Comparison of ENCODE assay signal across 1 cellular context in the genomic region with DNA sequence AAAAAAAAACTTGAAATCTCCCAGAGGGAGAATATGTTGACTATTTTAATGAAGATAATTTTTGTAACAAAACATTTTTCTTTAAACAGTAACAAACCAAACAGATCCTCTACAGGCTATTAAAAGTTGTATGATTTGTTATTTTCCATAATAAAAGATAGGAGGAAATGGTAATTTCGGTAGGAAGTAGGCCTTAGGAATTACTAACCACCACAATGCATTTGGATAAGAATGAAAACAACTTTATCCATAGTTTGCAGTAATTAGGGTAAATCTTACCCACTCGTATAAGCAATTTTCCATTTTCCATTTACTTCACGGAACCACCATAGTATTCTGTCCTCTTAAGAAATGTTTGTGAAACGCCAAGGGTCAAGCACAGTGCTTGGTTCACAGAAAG.
TF ChIP-seq lines count a peak whose summit lies in the region.

No MANE protein-coding gene starts in this region.

TF ChIP-seq in H1, 55 proteins besides CTCF, POLR2A, EP300 and RAD21:
- TF ChIP-seq TEAD4 (IDR thresholded peaks at IDR 0.05; ENCODE audit: low read depth, low read length) (no peak), TCF12 (IDR thresholded peaks at IDR 0.05; ENCODE audit: low read depth, low read length) (no peak), CHD2 (IDR thresholded peaks at IDR 0.05; ENCODE audit: low read length) (no peak), SUZ12 (IDR thresholded peaks at IDR 0.05; ENCODE audit: low read length) (no peak), RFX5 (IDR thresholded peaks at IDR 0.05; ENCODE audit: borderline replicate concordance, low read depth, low read length) (no peak), POU5F1 (IDR thresholded peaks at IDR 0.05; ENCODE audit: low read depth, low read length) (no peak)
